In the genomic region with DNA sequence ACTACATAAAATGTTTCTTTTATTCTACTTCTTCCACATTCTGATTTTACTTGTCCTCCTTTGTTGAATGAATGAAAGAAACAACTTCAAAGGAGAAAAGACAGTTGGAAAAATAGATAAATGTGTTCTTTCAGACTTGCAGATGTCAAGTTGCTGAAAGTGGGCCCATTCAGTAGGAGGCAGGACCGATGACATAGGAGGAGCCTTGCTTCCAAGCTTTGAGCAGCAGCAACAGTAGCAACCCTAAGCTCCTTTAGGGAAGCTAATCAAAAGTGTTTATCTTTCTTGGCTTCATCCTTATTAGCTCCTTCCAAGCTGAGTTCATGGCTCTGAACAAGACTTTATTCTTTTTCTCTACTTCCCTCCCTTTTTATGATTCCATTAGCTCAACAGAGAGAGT, we compare ENCODE assay signal across 22 cellular contexts. TPM values are rescaled to one million over a fixed set of nuclear protein-coding genes. Genes with fewer than 3 reads are reported as not detected.
"Had no signal": no experiment of that assay in that cellular context is flagged by ENCODE, and none has a peak within 500 bp of the region (broad histone marks: within the 10 kb centered on the region; RNA-seq: fewer than 3 reads in every experiment).

No MANE protein-coding gene starts in this region.

- H3K9me3 Mint-ChIP-seq: IgD-negative memory B cell had no signal

- H3K4me3 ChIP-seq: K562 had no signal

- H3K4me1 Mint-ChIP-seq: IgD-negative memory B cell had no signal

- H3K9me3 ChIP-seq: SK-N-SH had no signal

- H3K27ac Mint-ChIP-seq: IgD-negative memory B cell had no signal

- H3K27ac ChIP-seq: KMS-11, RWPE1 had no signal

- DNase-seq: Kasumi-1, MM.1S, NCI-H1092 treated with DMSO at 0.1 percent for 48 hours, NCI-H1436, NCI-H187, NCI-H2029, NCI-H2081 treated with DMSO at 0.1 percent for 48 hours, NCI-H2171, NCI-H345, NCI-H446 treated with DMSO at 0.1 percent for 48 hours, NCI-H510A treated with DMSO at 0.1 percent for 48 hours, NCI-H526, SHP77, SK-N-SH, SW 1271 had no signal

- H3K36me3 Mint-ChIP-seq: IgD-negative memory B cell had no signal

- ATAC-seq: K562 had no signal

- H3K4me3 Mint-ChIP-seq: IgD-negative memory B cell had no signal

RNA-seq across cellular contexts. Expression of a gene that starts 5.0 kb away (rescaled TPM):
- polyA plus RNA-seq: IgD-negative memory B cell, SK-N-SH had no signal

RNA-seq across cellular contexts. Expression of a gene that starts 23.6 kb away (rescaled TPM):
- total RNA-seq: HT1080, K562, M059J, SK-MEL-5 had no signal
- polyA plus RNA-seq: IgD-negative memory B cell, K562, SK-N-SH had no signal
